ENCODE assay signal across 1 cellular context in the genomic region with DNA sequence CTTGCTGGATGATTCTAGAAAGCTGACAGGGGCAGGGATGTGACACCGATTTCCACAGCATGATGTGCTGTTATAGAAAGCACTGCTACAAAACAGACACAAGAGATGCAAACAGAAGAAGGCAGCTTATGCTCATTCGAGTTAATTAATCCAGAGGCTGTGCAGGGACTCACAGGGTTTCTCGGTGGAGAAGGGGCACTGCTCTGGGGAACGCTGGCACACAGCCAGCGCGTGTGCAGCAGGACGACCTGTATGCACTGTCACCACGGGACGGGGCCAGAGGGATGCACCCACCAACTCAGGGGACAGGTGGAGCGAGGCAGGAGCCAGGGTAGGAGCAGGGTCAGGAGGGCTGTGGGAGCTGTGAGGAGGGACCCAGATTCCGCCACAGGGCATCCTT.
A peak's percentile ranks its signal among the peaks of the same experiment; 100 is the strongest.
TF ChIP-seq lines count a peak whose summit lies in the region.

No MANE protein-coding gene starts in this region.

TF ChIP-seq in SK-N-SH, 30 proteins besides CTCF, POLR2A, EP300 and RAD21 (continued from another document):
- TF ChIP-seq, protein P1, sequence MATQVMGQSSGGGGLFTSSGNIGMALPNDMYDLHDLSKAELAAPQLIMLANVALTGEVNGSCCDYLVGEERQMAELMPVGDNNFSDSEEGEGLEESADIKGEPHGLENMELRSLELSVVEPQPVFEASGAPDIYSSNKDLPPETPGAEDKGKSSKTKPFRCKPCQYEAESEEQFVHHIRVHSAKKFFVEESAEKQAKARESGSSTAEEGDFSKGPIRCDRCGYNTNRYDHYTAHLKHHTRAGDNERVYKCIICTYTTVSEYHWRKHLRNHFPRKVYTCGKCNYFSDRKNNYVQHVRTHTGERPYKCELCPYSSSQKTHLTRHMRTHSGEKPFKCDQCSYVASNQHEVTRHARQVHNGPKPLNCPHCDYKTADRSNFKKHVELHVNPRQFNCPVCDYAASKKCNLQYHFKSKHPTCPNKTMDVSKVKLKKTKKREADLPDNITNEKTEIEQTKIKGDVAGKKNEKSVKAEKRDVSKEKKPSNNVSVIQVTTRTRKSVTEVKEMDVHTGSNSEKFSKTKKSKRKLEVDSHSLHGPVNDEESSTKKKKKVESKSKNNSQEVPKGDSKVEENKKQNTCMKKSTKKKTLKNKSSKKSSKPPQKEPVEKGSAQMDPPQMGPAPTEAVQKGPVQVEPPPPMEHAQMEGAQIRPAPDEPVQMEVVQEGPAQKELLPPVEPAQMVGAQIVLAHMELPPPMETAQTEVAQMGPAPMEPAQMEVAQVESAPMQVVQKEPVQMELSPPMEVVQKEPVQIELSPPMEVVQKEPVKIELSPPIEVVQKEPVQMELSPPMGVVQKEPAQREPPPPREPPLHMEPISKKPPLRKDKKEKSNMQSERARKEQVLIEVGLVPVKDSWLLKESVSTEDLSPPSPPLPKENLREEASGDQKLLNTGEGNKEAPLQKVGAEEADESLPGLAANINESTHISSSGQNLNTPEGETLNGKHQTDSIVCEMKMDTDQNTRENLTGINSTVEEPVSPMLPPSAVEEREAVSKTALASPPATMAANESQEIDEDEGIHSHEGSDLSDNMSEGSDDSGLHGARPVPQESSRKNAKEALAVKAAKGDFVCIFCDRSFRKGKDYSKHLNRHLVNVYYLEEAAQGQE (IDR thresholded peaks at IDR 0.05; ENCODE audit: low read depth, low read length), result no peak
- 0 out of 2 replicates have a peak, but pooled peaks have one; percentile 7 for TF ChIP-seq NFIC (IDR thresholded peaks at IDR 0.05; ENCODE audit: borderline replicate concordance)
- TF ChIP-seq CHD2 (IDR thresholded peaks at IDR 0.05; ENCODE audit: low read length, partially characterized antibody), result peak; percentile 53
- TF ChIP-seq MEF2A (IDR thresholded peaks at IDR 0.05; ENCODE audit: borderline replicate concordance, low read depth), result no peak
- no peak for TF ChIP-seq ELF1 (IDR thresholded peaks at IDR 0.05)
